In the genomic region with DNA sequence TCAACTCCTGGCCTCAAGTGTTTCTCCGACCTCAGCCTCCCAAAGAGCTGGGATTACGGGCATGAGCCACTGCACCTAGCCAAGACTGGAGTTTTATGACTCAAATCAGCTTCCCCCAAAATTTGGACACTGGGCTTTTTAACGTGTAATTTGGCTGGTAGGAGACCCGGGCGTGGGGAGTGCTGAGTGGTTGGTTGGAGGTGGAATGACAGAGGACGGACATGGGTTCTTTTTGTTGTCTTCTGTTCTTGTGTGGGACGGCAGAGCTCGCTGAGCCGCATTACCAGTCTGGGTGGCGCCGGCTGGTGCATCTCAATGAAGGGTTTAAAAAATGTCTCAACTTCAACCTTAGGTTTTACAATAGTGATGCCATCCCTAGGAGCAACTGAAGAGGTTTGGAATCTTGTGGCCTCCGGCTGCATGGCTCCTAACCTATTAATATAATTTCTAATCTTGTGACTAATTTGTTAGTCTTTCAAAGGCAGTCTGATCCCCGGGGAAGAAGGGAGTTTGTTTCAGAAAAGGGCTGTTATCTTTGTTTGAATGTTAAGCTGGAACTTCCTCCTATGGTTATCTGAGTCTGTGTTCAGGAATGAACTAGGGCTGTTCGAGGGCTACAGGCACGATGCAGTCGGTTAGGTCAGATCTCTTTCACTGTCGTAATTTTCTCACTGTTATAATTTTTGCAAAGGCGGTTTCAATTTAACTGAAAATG, we compare ENCODE assay signal across 5 cellular contexts. TPM values are rescaled to one million over a fixed set of nuclear protein-coding genes. Genes with fewer than 3 reads are reported as not detected.
"Had no signal": no experiment of that assay in that cellular context is flagged by ENCODE, and none has a peak within 500 bp of the region (broad histone marks: within the 10 kb centered on the region; RNA-seq: fewer than 3 reads in every experiment).

No MANE protein-coding gene starts in this region.

RNA-seq across cellular contexts. Expression of gene GYG2, which starts 26.2 kb away (rescaled TPM):
- total RNA-seq: activated CD8-positive, alpha-beta memory T cell treated with anti-CD3 and anti-CD28 coated beads for 36 hours; activated naive CD4-positive, alpha-beta T cell treated with anti-CD3 and anti-CD28 coated beads for 36 hours; activated T-helper 17 cell treated with anti-CD3 and anti-CD28 coated beads, Interleukin-2, amount 50 U/mL, for 72 hours; naive thymus-derived CD8-positive, alpha-beta T cell had no signal

RNA-seq across cellular contexts. Expression of gene XG, which starts 50.7 kb away (rescaled TPM):
- total RNA-seq: activated CD8-positive, alpha-beta memory T cell treated with anti-CD3 and anti-CD28 coated beads for 36 hours; activated naive CD4-positive, alpha-beta T cell treated with anti-CD3 and anti-CD28 coated beads for 36 hours; frontal cortex; naive thymus-derived CD8-positive, alpha-beta T cell had no signal
